ENCODE assay signal across 8 cellular contexts in the genomic region with DNA sequence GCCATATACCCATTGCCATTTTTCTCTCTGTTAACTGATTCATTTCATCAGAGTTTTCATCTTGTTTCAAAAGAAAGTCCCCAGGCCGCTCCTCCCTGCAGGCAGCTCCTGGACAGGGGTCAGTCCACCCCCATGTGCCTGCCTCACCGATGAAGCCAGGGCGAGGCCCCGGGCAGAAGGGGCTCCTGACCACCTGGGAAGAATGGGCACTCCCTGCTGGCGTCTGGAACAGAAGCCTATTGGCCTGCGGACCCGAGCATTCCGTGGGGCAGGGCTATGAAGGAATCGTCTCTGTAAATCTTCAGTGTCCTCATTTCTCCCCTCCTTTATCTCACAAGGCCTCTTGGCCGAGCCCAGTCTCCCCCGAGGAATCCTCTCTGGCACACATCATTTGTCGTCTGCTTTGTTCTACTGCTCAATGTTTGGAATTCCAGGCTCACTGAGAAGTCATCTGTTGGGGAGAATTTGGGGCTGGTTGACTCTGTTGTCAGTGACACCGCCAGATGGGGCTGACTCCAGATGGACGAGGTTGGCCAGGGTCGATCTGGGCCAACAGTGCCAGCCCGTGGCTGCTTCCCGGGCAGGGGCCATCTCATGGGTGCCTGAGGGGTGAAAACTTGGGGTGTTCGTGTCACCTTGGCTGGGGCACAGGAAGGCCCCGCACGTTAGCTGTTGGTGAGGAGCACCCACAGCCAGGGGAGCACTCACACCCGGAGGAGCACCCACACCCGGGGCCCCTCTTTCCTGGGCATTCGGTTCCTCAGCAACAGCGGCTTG.
DNase-seq lines count a peak whose midpoint lies in the region; ATAC-seq and TF ChIP-seq lines count a peak whose summit lies in the region.
"Not testable (repeated sequence)": the region's sequence is repeated elsewhere in the genome, so short reads cannot be mapped to it uniquely, and the experiment has no call there.

No MANE protein-coding gene starts in this region.

- H3K36me3 Mint-ChIP-seq in chondrocyte (ENCODE audit: low read depth): not testable (repeated sequence)

- not testable (repeated sequence) for H3K4me1 ChIP-seq in heart left ventricle, psoas muscle

- intact Hi-C loops in heart left ventricle (cut with DNase I); psoas muscle (cut with DNase I): not testable (repeated sequence)

- not testable (repeated sequence) for H3K27ac Mint-ChIP-seq in chondrocyte (ENCODE audit: unreplicated experiment)

- not testable (repeated sequence) for H3K27ac ChIP-seq in heart left ventricle, psoas muscle

- not testable (repeated sequence) for H3K4me1 Mint-ChIP-seq in chondrocyte (ENCODE audit: low read depth)

- DNase-seq in DMS 273 (lab: John Stamatoyannopoulos, UW; ENCODE audit: unreplicated experiment) (peak; percentile 87), NCI-H1694 (lab: John Stamatoyannopoulos, UW) (peak; percentile 39), chondrocyte (ENCODE audit: low spot score) (peak; percentile 69), heart left ventricle (peak in 1 of 5 donors; percentile 53), mucosa of gallbladder (ENCODE audit: low spot score) (peak; percentile 22), psoas muscle (peak; percentile 11 to 47)
- not testable (repeated sequence) for DNase-seq in left lobe of liver (ENCODE audit: low spot score)

- H3K27me3 ChIP-seq in heart left ventricle: not testable (repeated sequence)
- H3K27me3 ChIP-seq in psoas muscle (ENCODE audit: insufficient read depth in 3 of 3, low read length in 2 of 3): peaks cover 0 to 42% (median 5%) of the 10 kb centered on the region in 3 donors

- H3K4me3 Mint-ChIP-seq in chondrocyte (ENCODE audit: unreplicated experiment): not testable (repeated sequence)

- not testable (repeated sequence) for H3K27me3 Mint-ChIP-seq in chondrocyte (ENCODE audit: low read depth)

- ATAC-seq in SK-N-SH treated with all-trans-retinoic acid at 6 μM for 48 hours (peak; percentile 38; the same call in 2 of the 3 replicates), heart left ventricle (peak in 3 of 4 donors; percentile 13 to 64 (median 56)), left lobe of liver (peak; percentile 10), psoas muscle (peak in 2 of 4 donors; percentile 33 to 37)

- peaks cover 0 to 20% (median 2%) of the 10 kb centered on the region in 12 donors for H3K9me3 ChIP-seq in heart left ventricle
- H3K9me3 ChIP-seq in psoas muscle: not testable (repeated sequence)

- TF ChIP-seq CTCF in chondrocyte (IDR thresholded peaks at IDR 0.05); psoas muscle (IDR thresholded peaks at IDR 0.05): not testable (repeated sequence)
- TF ChIP-seq CTCF in heart left ventricle (IDR thresholded peaks at IDR 0.05): peak in 1 of 12 donors; percentile 3

- H3K36me3 ChIP-seq in heart left ventricle; psoas muscle (ENCODE audit: insufficient read depth in 1 of 2, low read depth in 1 of 2): not testable (repeated sequence)

- peaks cover 20% of the 10 kb centered on the region for H3K9me3 Mint-ChIP-seq in chondrocyte (ENCODE audit: low read depth)

- TF ChIP-seq POLR2A in heart left ventricle (IDR thresholded peaks at IDR 0.05): not testable (repeated sequence)

- not testable (repeated sequence) for H3K4me3 ChIP-seq in heart left ventricle, psoas muscle

- WGBS in heart left ventricle, 4 donors: 46 to 55% (median 51%) methylated on average over 16 to 24 of the region's 24 CpGs
- WGBS in psoas muscle, 3 donors: 25 to 36% (median 28%) methylated on average over 22 to 24 of the region's 24 CpGs
